ENCODE assay signal across 22 cellular contexts in the genomic region with DNA sequence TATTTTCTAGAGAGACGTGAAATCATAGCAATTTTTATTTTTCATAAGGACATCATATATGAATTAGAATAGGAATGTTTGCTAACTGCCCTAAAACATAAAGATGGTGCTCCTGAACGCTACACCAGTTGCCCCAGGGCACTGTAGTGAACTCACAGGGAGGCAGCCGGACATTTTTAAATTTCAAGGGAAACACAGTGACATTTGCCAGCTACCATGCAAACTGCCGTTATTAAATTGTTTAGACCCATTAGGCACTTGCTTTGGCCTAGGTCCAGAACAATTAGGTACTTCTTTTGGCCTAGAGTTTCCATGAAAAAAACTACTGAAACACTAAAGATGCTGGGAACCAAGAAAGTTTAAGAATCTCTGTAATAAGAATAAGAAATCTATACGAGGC. TPM values are rescaled to one million over a fixed set of nuclear protein-coding genes. Genes with fewer than 3 reads are reported as not detected.
"Had no signal": no experiment of that assay in that cellular context is flagged by ENCODE, and none has a peak within 500 bp of the region (broad histone marks: within the 10 kb centered on the region; RNA-seq: fewer than 3 reads in every experiment).

No MANE protein-coding gene starts in this region.

- H3K36me3 ChIP-seq: left ventricle myocardium inferior, ovary, right atrium auricular region, right lobe of liver, uterus had no signal

- ATAC-seq: mucosa of descending colon; naive thymus-derived CD4-positive, alpha-beta T cell; natural killer cell treated with Interleukin-12 subunit alpha and Interleukin-12 subunit beta and Interleukin-15 and Interleukin-18, amount 100 ng/mL, for 72 hours; right lobe of liver; stimulated activated memory B cell treated with anti-CD40 and anti-IgM and Interleukin-4, amounts not matched to agents 10 μg/mL and 1 μg/mL and 100 μg/mL, for 72 hours; stimulated activated naive CD8-positive, alpha-beta T cell treated with anti-CD3 and anti-CD28 coated beads, Interleukin-15, amount 100 ng/mL, for 72 hours had no signal

- H3K4me3 ChIP-seq: left ventricle myocardium inferior, lung, mucosa of descending colon, ovary, right atrium auricular region, right lobe of liver, smooth muscle cell, tibial nerve, uterus had no signal

- DNase-seq: islet precursor cell; left ventricle myocardium inferior; mesendoderm; mucosa of descending colon; naive thymus-derived CD4-positive, alpha-beta T cell; ovary; right lobe of liver; stimulated activated CD4-positive, alpha-beta T cell treated with anti-CD3 and anti-CD28 coated beads, Interleukin-1b, Interleukin-23, amount 100 ng/mL, for 48 hours; stimulated activated CD4-positive, alpha-beta T cell treated with anti-CD3 and anti-CD28 coated beads, Interleukin-2, amount 100 ng/mL, for 48 hours; stimulated activated CD4-positive, alpha-beta T cell treated with anti-CD3 and anti-CD28 coated beads, Interleukin-4, amount 100 ng/mL, for 4 hours; stimulated activated CD8-positive, alpha-beta memory T cell treated with anti-CD3 and anti-CD28 coated beads, Interleukin-4, amount 100 ng/mL, for 48 hours; stimulated activated naive CD4-positive, alpha-beta T cell treated with Interleukin-2 at 50 U/mL for 16 hours; stimulated activated naive CD8-positive, alpha-beta T cell treated with anti-CD3 and anti-CD28 coated beads, Interleukin-15, amount 100 ng/mL, for 72 hours; substantia nigra; uterus had no signal

- H3K9me3 ChIP-seq: left ventricle myocardium inferior, mucosa of descending colon, ovary, right atrium auricular region, right lobe of liver, tibial nerve, uterus had no signal

- H3K4me1 ChIP-seq: left ventricle myocardium inferior, right lobe of liver, tibial nerve, uterus had no signal

- H3K27me3 ChIP-seq: ovary, right atrium auricular region, right lobe of liver, tibial nerve, uterus had no signal

RNA-seq across cellular contexts. Expression of a gene that starts 24.9 kb away (rescaled TPM):
- polyA plus RNA-seq: naive thymus-derived CD4-positive, alpha-beta T cell had no signal

RNA-seq across cellular contexts. Expression of a gene that starts 53.8 kb away (rescaled TPM):
- polyA plus RNA-seq: naive thymus-derived CD4-positive, alpha-beta T cell; neural cell; ovary had no signal
